In the genomic region with DNA sequence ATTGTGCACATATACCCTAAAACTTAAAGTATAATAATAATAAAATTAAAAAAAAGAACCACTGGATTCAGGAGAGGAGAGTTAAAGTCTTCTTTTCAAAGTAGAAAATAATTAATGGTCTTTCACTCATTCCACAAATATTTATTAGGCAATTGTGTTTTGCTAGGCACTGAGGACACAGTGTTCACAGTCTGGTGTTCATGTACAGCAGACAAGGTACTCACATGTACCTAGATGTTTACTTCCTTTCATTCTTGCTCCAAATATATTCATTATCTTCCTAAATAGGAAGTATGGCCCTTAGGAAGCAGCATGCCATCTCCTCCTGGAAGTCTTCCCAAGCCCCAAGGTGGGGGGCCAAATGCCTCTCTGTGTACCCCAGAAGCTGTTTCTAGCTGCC, we compare ENCODE assay signal across 21 cellular contexts.
"Had no signal": no experiment of that assay in that cellular context is flagged by ENCODE, and none has a peak within 500 bp of the region (broad histone marks: within the 10 kb centered on the region; RNA-seq: fewer than 3 reads in every experiment).

No MANE protein-coding gene starts in this region.

- H3K4me1 ChIP-seq: breast epithelium, Peyer's patch had no signal

- H3K4me3 Mint-ChIP-seq: activated B cell treated with CpG ODN at 0.5 μM for 24 hours; activated CD4-positive, alpha-beta T cell treated with anti-CD3 and anti-CD28 coated beads, Interleukin-2, amount 10 ng/mL, durations not matched to agents 24 days and 14 days; activated CD8-positive, alpha-beta memory T cell treated with anti-CD3 and anti-CD28 coated beads, Interleukin-2, amount 10 ng/mL, durations not matched to agents 7 days and 5 days; activated naive CD4-positive, alpha-beta T cell treated with anti-CD3 and anti-CD28 coated beads, Interleukin-2, amount 50 U/mL, for 24 hours; activated T-cell treated with anti-CD3 and anti-CD28 coated beads, Interleukin-2, amount 50 U/mL, for 24 hours; activated T-helper 1 cell treated with anti-CD3 and anti-CD28 coated beads, Interleukin-12 subunit alpha, Interleukin-12 subunit beta, Interleukin-2, Interleukin-4 antibody, amounts not matched to agents 30 ng/mL and 10 ng/mL and 1 ng/mL, durations not matched to agents 14 hours and 24 hours and 36 hours; T-helper 1 cell treated with Interleukin-12 subunit alpha and Interleukin-12 subunit beta and Interleukin-4 antibody, amounts not matched to agents 30 μg/mL and 1 μg/mL, for 36 hours had no signal

- H3K27me3 Mint-ChIP-seq: activated B cell treated with CpG ODN at 0.5 μM for 24 hours; activated CD4-positive, alpha-beta T cell treated with anti-CD3 and anti-CD28 coated beads, Interleukin-2, amount 10 ng/mL, durations not matched to agents 24 days and 14 days had no signal

- H3K4me1 Mint-ChIP-seq: activated B cell treated with CpG ODN at 0.5 μM for 24 hours; activated CD4-positive, alpha-beta T cell treated with anti-CD3 and anti-CD28 coated beads, Interleukin-2, amount 10 ng/mL, durations not matched to agents 24 days and 14 days; activated CD8-positive, alpha-beta memory T cell treated with anti-CD3 and anti-CD28 coated beads, Interleukin-2, amount 10 ng/mL, durations not matched to agents 7 days and 5 days; activated naive CD4-positive, alpha-beta T cell treated with anti-CD3 and anti-CD28 coated beads, Interleukin-2, amount 50 U/mL, for 24 hours had no signal

- H3K36me3 ChIP-seq: breast epithelium, Peyer's patch had no signal

- DNase-seq: activated B cell treated with CpG ODN at 0.5 μM for 24 hours; activated CD4-positive, alpha-beta T cell treated with anti-CD3 and anti-CD28 coated beads for 1 hour; activated CD4-positive, alpha-beta T cell treated with anti-CD3 and anti-CD28 coated beads, Interleukin-2, amount 10 ng/mL, durations not matched to agents 24 days and 14 days; activated CD4-positive, alpha-beta T cell treated with anti-CD3 and anti-CD28 coated beads, Interleukin-2, amount 50 U/mL, for 48 hours; activated CD8-positive, alpha-beta memory T cell treated with anti-CD3 and anti-CD28 coated beads, Interleukin-2, amount 10 ng/mL, durations not matched to agents 7 days and 5 days; activated effector memory CD4-positive, alpha-beta T cell treated with Interleukin-2 at 50 U/mL for 16 hours; activated naive CD4-positive, alpha-beta T cell; activated T-cell treated with anti-CD3 and anti-CD28 coated beads, Interleukin-2, amount 50 U/mL, for 24 hours; central memory CD4-positive, alpha-beta T cell; Karpas-422; NCI-H1092; NCI-H1930; NCI-H69; NK-92 treated with Interleukin-12 subunit alpha and Interleukin-12 subunit beta, amount 100 ng/mL, for 24 hours; OCI-M1; SHP77 had no signal

- H3K27ac ChIP-seq: breast epithelium, Peyer's patch had no signal

- H3K27me3 ChIP-seq: Peyer's patch had no signal

- H3K9me3 Mint-ChIP-seq: activated CD4-positive, alpha-beta T cell treated with anti-CD3 and anti-CD28 coated beads, Interleukin-2, amount 10 ng/mL, durations not matched to agents 24 days and 14 days; activated naive CD4-positive, alpha-beta T cell treated with anti-CD3 and anti-CD28 coated beads, Interleukin-2, amount 50 U/mL, for 24 hours; activated T-cell treated with anti-CD3 and anti-CD28 coated beads, Interleukin-2, amount 50 U/mL, for 24 hours; activated T-helper 1 cell treated with anti-CD3 and anti-CD28 coated beads, Interleukin-12 subunit alpha, Interleukin-12 subunit beta, Interleukin-2, Interleukin-4 antibody, amounts not matched to agents 30 ng/mL and 10 ng/mL and 1 ng/mL, durations not matched to agents 14 hours and 24 hours and 36 hours; T-helper 1 cell treated with Interleukin-12 subunit alpha and Interleukin-12 subunit beta and Interleukin-4 antibody, amounts not matched to agents 30 μg/mL and 1 μg/mL, for 36 hours had no signal

- H3K4me3 ChIP-seq: breast epithelium, Peyer's patch had no signal

- H3K9me3 ChIP-seq: breast epithelium, Peyer's patch had no signal

- H3K36me3 Mint-ChIP-seq: activated CD8-positive, alpha-beta memory T cell treated with anti-CD3 and anti-CD28 coated beads, Interleukin-2, amount 10 ng/mL, durations not matched to agents 7 days and 5 days; activated naive CD4-positive, alpha-beta T cell treated with anti-CD3 and anti-CD28 coated beads, Interleukin-2, amount 50 U/mL, for 24 hours had no signal

- H3K27ac Mint-ChIP-seq: activated B cell treated with CpG ODN at 0.5 μM for 24 hours; activated CD4-positive, alpha-beta T cell treated with anti-CD3 and anti-CD28 coated beads, Interleukin-2, amount 10 ng/mL, durations not matched to agents 24 days and 14 days; activated CD8-positive, alpha-beta memory T cell treated with anti-CD3 and anti-CD28 coated beads, Interleukin-2, amount 10 ng/mL, durations not matched to agents 7 days and 5 days; activated naive CD4-positive, alpha-beta T cell treated with anti-CD3 and anti-CD28 coated beads, Interleukin-2, amount 50 U/mL, for 24 hours; activated T-cell treated with anti-CD3 and anti-CD28 coated beads, Interleukin-2, amount 50 U/mL, for 24 hours; activated T-helper 1 cell treated with anti-CD3 and anti-CD28 coated beads, Interleukin-12 subunit alpha, Interleukin-12 subunit beta, Interleukin-2, Interleukin-4 antibody, amounts not matched to agents 30 ng/mL and 10 ng/mL and 1 ng/mL, durations not matched to agents 14 hours and 24 hours and 36 hours; T-helper 1 cell treated with Interleukin-12 subunit alpha and Interleukin-12 subunit beta and Interleukin-4 antibody, amounts not matched to agents 30 μg/mL and 1 μg/mL, for 36 hours had no signal

- ATAC-seq: activated CD8-positive, alpha-beta memory T cell treated with anti-CD3 and anti-CD28 coated beads, Interleukin-2, amount 10 ng/mL, durations not matched to agents 7 days and 5 days had no signal
